Comparison of ENCODE assay signal across 20 cellular contexts in genomic region chr10:63724922-63725321, GRCh38.
DNase-seq lines count a peak whose midpoint lies in the region; ATAC-seq, FAIRE-seq and TF ChIP-seq lines count a peak whose summit lies in the region.
"Had no signal": no experiment of that assay in that cellular context is flagged by ENCODE, and none has a peak within 500 bp of the region (broad histone marks: within the 10 kb centered on the region; RNA-seq: fewer than 3 reads in every experiment).

No MANE protein-coding gene starts in this region.

- peak; percentile 50; the same call in 2 of the 3 replicates for ATAC-seq in HepG2
- no peak for ATAC-seq in right lobe of liver
- no peak for ATAC-seq in GM21528 (IDR thresholded peaks at IDR 0.05; ENCODE audit: low FRiP score, unreplicated experiment)
- no peak for ATAC-seq in GM18861 (IDR thresholded peaks at IDR 0.05; ENCODE audit: unreplicated experiment)
- ATAC-seq: esophagus mucosa had no signal

- no peak overlapping the region for H2AFZ ChIP-seq in HepG2 (ENCODE audit: low read length)

- BruUV-seq in HepG2 (replicated peaks; lab: Mats Ljungman, UMichigan) = no TSS peak

- intact Hi-C loops in HepG2 (cut with micrococcal nuclease; ENCODE audit: unreplicated experiment) = loop anchor here (5.0 kb wide), 1 partner anchor 508 kb away; no protein-coding TSS in a partner anchor
- intact Hi-C loops in right lobe of liver (cut with DNase I) = no loop called here

- H3K4me3 ChIP-seq in HepG2 (replicated peaks in 1 of 3; ENCODE audit: insufficient read depth in 1 of 3, low read depth in 2 of 3, low read length in 3 of 3) (no peak overlapping the region), right lobe of liver (no peak overlapping the region), NB4 (ENCODE audit: low read depth, low read length) (no peak overlapping the region), epithelial cell of proximal tubule (ENCODE audit: low read depth, low read length) (no peak overlapping the region), small intestine (ENCODE audit: low read depth in 1 of 2, low read length in 2 of 2) (no peak overlapping the region)
- H3K4me3 ChIP-seq: HAP-1 had no signal

- no peak for TF ChIP-seq RAD21 in HepG2 (CRISPR knock-in tag; IDR thresholded peaks at IDR 0.05)

- FAIRE-seq in HepG2 (lab: Jason Lieb, UNC) = no peak
- FAIRE-seq in small intestine (lab: Jason Lieb, UNC) = no peak
- FAIRE-seq: GM19239, TTC549 had no signal

- H3K9ac ChIP-seq in HepG2 (ENCODE audit: insufficient read depth, low read depth, low read length) = no peak overlapping the region

- TF ChIP-seq POLR2A in HepG2 (IDR thresholded peaks at IDR 0.05; ENCODE audit: insufficient read depth in 1 of 2, low read depth in 2 of 2, low read length in 2 of 2) (no peak), right lobe of liver (IDR thresholded peaks at IDR 0.05) (no peak), NB4 (IDR thresholded peaks at IDR 0.05; ENCODE audit: extremely low read depth, insufficient read length) (no peak)

- POLR2A ChIA-PET in HepG2 (lab: Yijun Ruan, JAX) = no interaction called here

- WGBS in HepG2 (ENCODE audit: low lambda C conversion rate) = 35% methylated on average over 2 of the region's 2 CpGs
- WGBS in right lobe of liver (ENCODE audit: insufficient coverage, low coverage, low lambda C conversion rate, missing lambda C conversion rate) = 83% methylated on average over 1 of the region's 2 CpGs
- WGBS in small intestine, 3 donors = 92 to 100% (median 97%) methylated on average over 2 of the region's 2 CpGs

- H3K4me1 ChIP-seq in HepG2 (ENCODE audit: insufficient read depth, low read length) (no peaks in the 10 kb centered on the region; the same call in 1 of the 2 replicates), right lobe of liver (peaks cover 0 to 11% (median 4%) of the 10 kb centered on the region in 4 donors), small intestine (ENCODE audit: control insufficient read depth in 2 of 2, insufficient read depth in 1 of 2, low read depth in 1 of 2, low read length in 1 of 2) (peaks cover 0 to 2% of the 10 kb centered on the region in 2 donors)
- H3K4me1 ChIP-seq: HAP-1 had no signal

- DNase-seq in HepG2 (ENCODE audit: low spot score) = no peak
- no peak for DNase-seq in right lobe of liver
- no peak for DNase-seq in NB4 (ENCODE audit: low read depth)
- no peak for DNase-seq in epithelial cell of proximal tubule (ENCODE audit: low read depth)
- no peak for DNase-seq in small intestine
- no peak for DNase-seq in NCI-H1436 (lab: John Stamatoyannopoulos, UW)
- DNase-seq: activated CD4-positive, alpha-beta T cell treated with anti-CD3 and anti-CD28 coated beads, Interleukin-2, amount 10 ng/mL, durations not matched to agents 7 days and 5 days; activated effector memory CD4-positive, alpha-beta T cell treated with anti-CD3 and anti-CD28 coated beads, Interleukin-2, amount 50 U/mL, for 16 hours; caudate nucleus; CD4-positive, alpha-beta T cell; KBM-7; NCI-H1048; NCI-H2081 treated with DMSO at 0.1 percent for 48 hours; stimulated activated CD4-positive, alpha-beta T cell treated with anti-CD3 and anti-CD28 coated beads, Interleukin-12 subunit alpha, Interleukin-12 subunit beta, amount 100 ng/mL, for 4 hours had no signal

- H3K4me2 ChIP-seq in HepG2 (ENCODE audit: low read depth, low read length) = no peak overlapping the region

- H3K27me3 ChIP-seq in HepG2 (ENCODE audit: control insufficient read depth in 1 of 2, insufficient read depth in 2 of 2, low read length in 2 of 2) (peaks cover 0 to 4% of the 10 kb centered on the region in 2 experiments; a peak in 1 of 5 replicates), right lobe of liver (no peaks in the 10 kb centered on the region), small intestine (ENCODE audit: control insufficient read depth in 2 of 2, insufficient read depth in 2 of 2, low read length in 2 of 2) (no peaks in the 10 kb centered on the region)

- H3K27ac ChIP-seq in HepG2 (ENCODE audit: extremely low read length, insufficient read depth, low read length) (no peak overlapping the region), right lobe of liver (no peak overlapping the region), small intestine (ENCODE audit: low read depth in 1 of 2, low read length in 1 of 2) (no peak overlapping the region)

- H4K20me1 ChIP-seq in HepG2 (ENCODE audit: insufficient read depth, low read length) = no peaks in the 10 kb centered on the region

- in situ Hi-C loops in HepG2 (cut with HindIII; ENCODE audit: extremely low pct_ligation_motif_present, low pct_unique_long_range_greater_than_20kb) = no loop called here

- H3K9me3 ChIP-seq in HepG2 (ENCODE audit: low read length) = no peaks in the 10 kb centered on the region
- H3K9me3 ChIP-seq in right lobe of liver = no peaks in the 10 kb centered on the region
- H3K9me3 ChIP-seq in small intestine (ENCODE audit: control insufficient read depth, low read depth) = no peaks in the 10 kb centered on the region
- H3K9me3 ChIP-seq: HAP-1 had no signal

- TF ChIP-seq CTCF in HepG2 (CRISPR knock-in tag; IDR thresholded peaks at IDR 0.05) (no peak), right lobe of liver (IDR thresholded peaks at IDR 0.05) (peak in 1 of 4 donors; percentile 8), NB4 (IDR thresholded peaks at IDR 0.05; ENCODE audit: low read depth, low read length) (peak; percentile 22), epithelial cell of proximal tubule (conservative IDR thresholded peaks at IDR 0.05; ENCODE audit: low read depth, low read length) (peak; percentile 22)

- no peaks in the 10 kb centered on the region for H3K36me3 ChIP-seq in HepG2 (replicated peaks in 1 of 2; ENCODE audit: control insufficient read depth in 1 of 2, insufficient read depth in 2 of 2, low read length in 2 of 2)
- no peaks in the 10 kb centered on the region for H3K36me3 ChIP-seq in right lobe of liver
- H3K36me3 ChIP-seq in small intestine (ENCODE audit: control insufficient read depth in 2 of 2, insufficient read depth in 2 of 2, low read length in 2 of 2) = peaks cover 0 to 2% of the 10 kb centered on the region in 2 donors
- H3K36me3 ChIP-seq: HAP-1 had no signal

- CTCF ChIA-PET in HepG2 (lab: Yijun Ruan, JAX; ENCODE audit: low intra/inter-chr PET ratio, low total read pairs) = no interaction called here

- no peaks in the 10 kb centered on the region for H3K79me2 ChIP-seq in HepG2 (ENCODE audit: insufficient read depth, low read length)

- TF ChIP-seq EP300 in HepG2 (IDR thresholded peaks at IDR 0.05; ENCODE audit: low read depth in 2 of 2, low read length in 2 of 2) = no peak
- TF ChIP-seq EP300 in HepG2 (CRISPR knock-in tag; IDR thresholded peaks at IDR 0.05; ENCODE audit: borderline replicate concordance) = no peak

TF ChIP-seq in HepG2, 621 proteins besides CTCF, POLR2A, EP300 and RAD21:
- no peak for TF ChIP-seq ZBTB10 (CRISPR knock-in tag; IDR thresholded peaks at IDR 0.05; ENCODE audit: borderline replicate concordance)
- TF ChIP-seq ZNF460 (CRISPR knock-in tag; IDR thresholded peaks at IDR 0.05; ENCODE audit: borderline replicate concordance) = no peak
- TF ChIP-seq ZNF550 (CRISPR knock-in tag; IDR thresholded peaks at IDR 0.05; ENCODE audit: borderline replicate concordance) = no peak
- no peak for TF ChIP-seq JUNB (CRISPR knock-in tag; IDR thresholded peaks at IDR 0.05; ENCODE audit: borderline replicate concordance)
- no peak for TF ChIP-seq MLXIP (CRISPR knock-in tag; IDR thresholded peaks at IDR 0.05; ENCODE audit: borderline replicate concordance)
- TF ChIP-seq SAP130 (CRISPR knock-in tag; IDR thresholded peaks at IDR 0.05; ENCODE audit: low read depth) = no peak
TF ChIP-seq in HepG2: peak in this region for 0.
